Comparison of ENCODE assay signal across 1 cellular context in the genomic region with DNA sequence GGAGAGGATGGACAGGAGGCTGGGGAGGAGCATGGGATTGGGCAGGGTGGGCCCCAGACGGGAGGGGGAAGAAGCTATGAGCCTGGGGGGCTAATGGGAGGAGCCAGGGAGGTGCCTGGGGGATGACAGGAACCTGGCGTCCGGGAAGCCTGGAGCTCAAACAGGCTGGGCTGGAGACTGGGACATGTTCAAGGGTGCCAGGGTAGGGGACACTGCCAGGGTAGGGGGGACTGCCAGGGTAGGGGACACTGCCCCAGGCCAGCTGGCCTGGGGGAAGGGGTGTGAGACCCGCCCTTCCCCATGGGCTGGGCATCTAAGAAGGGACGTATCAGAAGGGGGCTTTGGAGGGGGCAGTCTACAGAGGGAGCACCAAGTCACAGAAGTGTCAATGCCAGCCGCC.
TF ChIP-seq lines count a peak whose summit lies in the region.

No MANE protein-coding gene starts in this region.

TF ChIP-seq in IMR-90, 13 proteins besides CTCF, POLR2A, EP300 and RAD21:
- TF ChIP-seq, protein P1, sequence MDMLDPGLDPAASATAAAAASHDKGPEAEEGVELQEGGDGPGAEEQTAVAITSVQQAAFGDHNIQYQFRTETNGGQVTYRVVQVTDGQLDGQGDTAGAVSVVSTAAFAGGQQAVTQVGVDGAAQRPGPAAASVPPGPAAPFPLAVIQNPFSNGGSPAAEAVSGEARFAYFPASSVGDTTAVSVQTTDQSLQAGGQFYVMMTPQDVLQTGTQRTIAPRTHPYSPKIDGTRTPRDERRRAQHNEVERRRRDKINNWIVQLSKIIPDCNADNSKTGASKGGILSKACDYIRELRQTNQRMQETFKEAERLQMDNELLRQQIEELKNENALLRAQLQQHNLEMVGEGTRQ (IDR thresholded peaks at IDR 0.05; ENCODE audit: low read depth, low read length) = no peak
